ENCODE assay signal across 1 cellular context in genomic region chr10:92699518-92700272, GRCh38.
TF ChIP-seq lines count a peak whose summit lies in the region.

No MANE protein-coding gene starts in this region.

TF ChIP-seq in H1, 55 proteins besides CTCF, POLR2A, EP300 and RAD21 (continued from another document):
- no peak for TF ChIP-seq JUN (IDR thresholded peaks at IDR 0.05; ENCODE audit: low read depth, low read length)
